ENCODE assay signal across 1 cellular context in the genomic region with DNA sequence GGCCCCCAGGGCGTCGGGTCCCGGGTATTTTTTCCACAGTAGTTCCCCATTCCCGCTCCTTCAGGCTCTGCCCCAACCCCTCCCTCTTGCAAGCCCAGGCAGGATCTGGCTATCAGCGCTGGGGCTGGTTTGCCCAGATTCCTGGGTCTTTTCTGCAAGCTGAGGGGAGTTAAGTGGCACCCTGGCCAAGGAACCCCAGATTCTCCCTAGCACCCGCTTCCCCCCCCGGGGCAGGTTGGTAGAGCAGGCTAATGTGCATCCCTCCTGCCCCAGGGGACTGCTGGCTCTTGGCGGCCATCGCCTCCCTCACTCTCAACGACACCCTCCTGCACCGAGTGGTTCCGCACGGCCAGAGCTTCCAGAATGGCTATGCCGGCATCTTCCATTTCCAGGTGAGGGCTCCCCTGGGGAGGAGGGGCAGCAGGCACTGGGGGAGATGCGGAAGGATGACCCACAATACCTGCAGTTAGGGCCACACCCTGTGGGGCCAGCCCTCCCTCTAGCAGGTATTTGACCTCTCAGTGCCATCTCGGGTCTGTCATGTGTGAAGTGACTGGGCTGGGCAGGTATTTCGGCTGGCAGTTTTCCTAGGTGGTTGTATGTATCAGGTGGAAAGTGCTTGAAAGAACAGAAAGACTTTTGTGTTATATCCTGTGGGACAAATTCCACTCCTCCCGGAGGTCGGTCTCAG.
TF ChIP-seq lines count a peak whose summit lies in the region.

No MANE protein-coding gene starts in this region.

TF ChIP-seq in HCT116, 20 proteins besides CTCF, POLR2A, EP300 and RAD21 (continued from another document):
- TF ChIP-seq, protein P1, sequence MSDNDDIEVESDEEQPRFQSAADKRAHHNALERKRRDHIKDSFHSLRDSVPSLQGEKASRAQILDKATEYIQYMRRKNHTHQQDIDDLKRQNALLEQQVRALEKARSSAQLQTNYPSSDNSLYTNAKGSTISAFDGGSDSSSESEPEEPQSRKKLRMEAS (IDR thresholded peaks at IDR 0.05), result peak; percentile 49
- TF ChIP-seq FOSL1 (IDR thresholded peaks at IDR 0.05; ENCODE audit: low read depth) (no peak), SP1 (IDR thresholded peaks at IDR 0.05; ENCODE audit: low read depth) (peak; percentile 68), SRF (IDR thresholded peaks at IDR 0.05; ENCODE audit: low read depth) (no peak), POLR2AphosphoS5 (IDR thresholded peaks at IDR 0.05; ENCODE audit: low read depth, low read length) (peak; percentile 43; the same call in 1 of the 2 replicates)
